In the genomic region with DNA sequence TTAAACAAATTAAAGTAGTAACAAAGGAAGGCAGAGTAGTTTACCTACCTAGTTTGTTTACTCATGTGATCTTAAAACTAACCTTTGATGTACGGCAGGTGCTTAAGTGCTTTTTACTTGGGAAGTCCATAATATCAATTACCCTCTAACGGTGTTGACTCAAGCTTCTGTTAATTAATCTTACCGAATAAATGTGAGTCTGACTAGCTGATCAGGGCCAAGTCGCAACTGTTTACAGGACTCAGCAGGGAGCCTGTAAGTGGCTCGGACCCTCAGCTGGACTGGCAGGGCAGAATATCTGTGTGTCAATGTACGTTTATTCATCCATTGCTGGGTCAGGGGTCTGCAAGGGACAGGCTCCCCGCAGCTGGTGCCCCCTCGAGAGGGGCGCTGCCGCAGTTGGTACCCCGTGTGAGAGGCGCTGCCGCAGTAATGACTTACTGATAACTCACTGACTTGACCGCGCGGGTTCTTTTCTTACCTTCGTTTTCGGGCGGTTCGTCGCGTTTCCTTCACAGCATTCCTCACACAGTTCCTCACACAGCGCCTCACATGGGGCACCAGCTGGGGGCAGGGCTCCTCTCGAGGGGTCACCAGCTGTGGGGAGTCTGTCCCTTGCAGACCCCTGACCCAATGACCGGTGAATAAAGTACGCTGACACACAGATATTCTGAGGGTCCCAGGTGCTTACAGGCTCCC, we compare ENCODE assay signal across 8 cellular contexts. TPM values are rescaled to one million over a fixed set of nuclear protein-coding genes. Genes with fewer than 3 reads are reported as not detected.
DNase-seq lines count a peak whose midpoint lies in the region; ATAC-seq, FAIRE-seq and TF ChIP-seq lines count a peak whose summit lies in the region.

No MANE protein-coding gene starts in this region.

- no peak for ATAC-seq in HG03565 (IDR thresholded peaks at IDR 0.05; ENCODE audit: unreplicated experiment)

- no peak for FAIRE-seq in small intestine (lab: Jason Lieb, UNC)

- H3K4me1 ChIP-seq in adipocyte (ENCODE audit: control insufficient read depth, insufficient read depth, low read length) (peaks cover 2% of the 10 kb centered on the region), small intestine (ENCODE audit: control insufficient read depth in 2 of 2, insufficient read depth in 1 of 2, low read depth in 1 of 2, low read length in 1 of 2) (peaks cover 2% of the 10 kb centered on the region in 2 donors)

- no peaks in the 10 kb centered on the region for H3K9me3 ChIP-seq in adipocyte (ENCODE audit: control insufficient read depth, low read length)
- no peaks in the 10 kb centered on the region for H3K9me3 ChIP-seq in iPS-18c (ENCODE audit: control insufficient read depth, insufficient read depth, low read length)
- no peaks in the 10 kb centered on the region for H3K9me3 ChIP-seq in small intestine (ENCODE audit: control insufficient read depth, low read depth)

- DNase-seq in Daoy (ENCODE audit: low read depth) (peak; percentile 74), HFFc6 (no peak), NCI-H69 (lab: John Stamatoyannopoulos, UW) (peak; percentile 94), adipocyte (ENCODE audit: low read depth) (peak; percentile 56), small intestine (peak; percentile 43), GDM1 (lab: John Stamatoyannopoulos, UW) (no peak)

- no peaks in the 10 kb centered on the region for H3K27me3 ChIP-seq in adipocyte (replicated peaks; ENCODE audit: control insufficient read depth, insufficient read depth, low read length)
- no peaks in the 10 kb centered on the region for H3K27me3 ChIP-seq in small intestine (ENCODE audit: control insufficient read depth in 2 of 2, insufficient read depth in 2 of 2, low read length in 2 of 2)

- H3K9ac ChIP-seq in adipocyte (ENCODE audit: low read length) = peak overlapping the region; percentile 68

- H3K4me3 ChIP-seq in adipocyte (ENCODE audit: low read length) = peak overlapping the region; percentile 84
- peak overlapping the region; percentile 56 for H3K4me3 ChIP-seq in iPS-18c (ENCODE audit: insufficient read depth, low read depth, low read length)
- H3K4me3 ChIP-seq in small intestine (ENCODE audit: low read depth in 1 of 2, low read length in 2 of 2) = peak overlapping the region; percentile 33 to 36

- H3K27ac Mint-ChIP-seq in HFFc6 = no peak overlapping the region

- H3K27me3 Mint-ChIP-seq in HFFc6 (ENCODE audit: insufficient read depth) = peaks cover 6% of the 10 kb centered on the region

- peaks cover 16% of the 10 kb centered on the region for H3K4me1 Mint-ChIP-seq in HFFc6 (ENCODE audit: low read depth)

- H3K36me3 ChIP-seq in adipocyte (ENCODE audit: control insufficient read depth, insufficient read depth, low read length, severe bottlenecking) (no peaks in the 10 kb centered on the region), small intestine (ENCODE audit: control insufficient read depth in 2 of 2, insufficient read depth in 2 of 2, low read length in 2 of 2) (no peaks in the 10 kb centered on the region)

- no peak for TF ChIP-seq CTCF in HFFc6 (IDR thresholded peaks at IDR 0.05)

- peak overlapping the region in 1 of 2 donors; percentile 70 for H3K27ac ChIP-seq in small intestine (ENCODE audit: low read depth in 1 of 2, low read length in 1 of 2)

- no peaks in the 10 kb centered on the region for H3K36me3 Mint-ChIP-seq in HFFc6 (ENCODE audit: low read depth)

- peak overlapping the region; percentile 85 for H3K4me3 Mint-ChIP-seq in HFFc6

- WGBS in small intestine, 3 donors = 3 to 5% (median 5%) methylated on average over 26 of the region's 26 CpGs

- no peaks in the 10 kb centered on the region for H3K9me3 Mint-ChIP-seq in HFFc6

RNA-seq across cellular contexts. Expression of a gene that starts 2.9 kb away (rescaled TPM):
- not detected in 2 replicates for total RNA-seq in Daoy (2014; rRNA removed; shearing (Covaris generic))
- total RNA-seq in HFFc6 (2021; fragmentation: NEBNext Ultra II Directional; extraction: Animal tissue kit (Norgen Biotek cat#: 25700)) = not detected
- under 1 TPM in 1 of 3 donors, not detected in 2; 0.54 TPM for polyA plus RNA-seq in small intestine

Comparison
In these comparisons a context has a peak if more than half of its experiments do, and no peak if none do; other contexts are left out.
1. DNase-seq: peak in Daoy (single experiment), NCI-H69 (single experiment), adipocyte (single experiment) and small intestine (single experiment); none in HFFc6 (single experiment) and GDM1 (single experiment).
2. Peak in every context shown above with its lines, with median percentiles within 50 percentile points of each other: H3K4me3 ChIP-seq.